In genomic region chr19:58278156-58279041, GRCh38 we compare ENCODE assay signal across 8 cellular contexts. TPM values are rescaled to one million over a fixed set of nuclear protein-coding genes. Genes with fewer than 3 reads are reported as not detected.
A peak's percentile ranks its signal among the peaks of the same experiment; 100 is the strongest.
DNase-seq lines count a peak whose midpoint lies in the region; ATAC-seq and TF ChIP-seq lines count a peak whose summit lies in the region.

Gene ZNF8, plus strand, starts transcription at chr19:58278955. Its CDS starts 127 bp downstream, at chr19:58279082.

- WGBS in esophagus, 2 donors = 1% methylated on average over 52 to 54 of the region's 54 CpGs

- peaks cover 4 to 11% of the 10 kb centered on the region in 2 donors for H3K4me1 ChIP-seq in esophagus (ENCODE audit: control insufficient read depth in 2 of 2, insufficient read depth in 2 of 2, low read length in 1 of 2)
- peaks cover 9% of the 10 kb centered on the region for H3K4me1 ChIP-seq in mucosa of stomach (ENCODE audit: control insufficient read depth, insufficient read depth, low read length)

- H3K36me3 ChIP-seq in esophagus (ENCODE audit: control insufficient read depth in 2 of 2, insufficient read depth in 2 of 2, low read length in 1 of 2) = no peaks in the 10 kb centered on the region
- no peaks in the 10 kb centered on the region for H3K36me3 ChIP-seq in mucosa of stomach (ENCODE audit: control insufficient read depth, insufficient read depth, low read length)

- peak within 1 kb of the TSS; percentile 96 for H3K27ac ChIP-seq in esophagus (ENCODE audit: low read depth in 2 of 2, low read length in 1 of 2)

- no peaks in the 10 kb centered on the region for H3K27me3 ChIP-seq in esophagus (ENCODE audit: control insufficient read depth in 1 of 2, insufficient read depth in 2 of 2, low read length in 2 of 2)
- no peaks in the 10 kb centered on the region for H3K27me3 ChIP-seq in mucosa of stomach (ENCODE audit: control insufficient read depth, insufficient read depth, low read length)

- H3K9ac ChIP-seq in mucosa of stomach (ENCODE audit: low read length) = peak within 1 kb of the TSS; percentile 92

- DNase-seq in DMS79 (lab: John Stamatoyannopoulos, UW) (peak; percentile 98), KG1 (lab: John Stamatoyannopoulos, UW) (peak; percentile 99)
- peak; percentile 98 for DNase-seq in activated T-cell treated with anti-CD3 and anti-CD28 coated beads, Interleukin-2, amount 50 U/mL, for 48 hours
- DNase-seq in stimulated activated CD8-positive, alpha-beta memory T cell treated with anti-CD3 and anti-CD28 coated beads, Interleukin-4, amount 100 ng/mL, for 48 hours = peak; percentile 98

- peak; percentile 95 for ATAC-seq in GM21737 (IDR thresholded peaks at IDR 0.05; ENCODE audit: unreplicated experiment)

- peak within 1 kb of the TSS; percentile 89 to 95 for H3K4me3 ChIP-seq in esophagus (ENCODE audit: low read depth in 1 of 2, low read length in 2 of 2)
- peak within 1 kb of the TSS; percentile 87 for H3K4me3 ChIP-seq in mucosa of stomach (ENCODE audit: low read length)

- H3K9me3 ChIP-seq in esophagus (ENCODE audit: control insufficient read depth in 2 of 2, insufficient read depth in 1 of 2, low read depth in 1 of 2, low read length in 1 of 2) (peaks cover 0 to 9% of the 10 kb centered on the region in 2 donors), mucosa of stomach (ENCODE audit: control insufficient read depth, low read length) (no peaks in the 10 kb centered on the region)

TF ChIP-seq in PFSK-1, 5 proteins besides CTCF, POLR2A, EP300 and RAD21:
- TF ChIP-seq TAF1 (IDR thresholded peaks at IDR 0.05; ENCODE audit: borderline replicate concordance, insufficient read depth, low read length) (peak; percentile 87), SIN3A (IDR thresholded peaks at IDR 0.05; ENCODE audit: borderline replicate concordance, insufficient read depth, low read length) (0 out of 2 replicates have a peak, but pooled peaks have one; percentile 15), REST (IDR thresholded peaks at IDR 0.05; ENCODE audit: insufficient read depth in 1 of 2, low read depth in 2 of 2, low read length in 2 of 2) (no peak), FOXP2 (optimal IDR thresholded peaks at IDR 0.05; ENCODE audit: borderline replicate concordance, extremely low read depth, extremely low read length, insufficient read depth) (peak; percentile 91), POLR2AphosphoS5 (IDR thresholded peaks at IDR 0.05; ENCODE audit: low read depth, low read length) (peak; percentile 61; the same call in 1 of the 2 replicates)

RNA-seq across cellular contexts. Expression of gene ZNF8, which starts in this region (rescaled TPM):
- polyA plus RNA-seq in PFSK-1 (2012; ENCODE audit: insufficient read length, low read depth) = 0.99 TPM
- polyA plus RNA-seq in esophagus = 1 to 10 TPM in 1 of 2 donors, under 1 TPM in 1; 0.91 to 1.6 TPM

Comparison
In these comparisons a context has a peak if more than half of its experiments do, and no peak if none do; other contexts are left out.
1. Peak in every context shown above with its lines: DNase-seq, ATAC-seq, H3K4me3 ChIP-seq and H3K27ac ChIP-seq.